18 cellular contexts compared by ENCODE assay signal in genomic region chr3:71045212-71045916, GRCh38.
DNase-seq lines count a peak whose midpoint lies in the region; ATAC-seq, FAIRE-seq and TF ChIP-seq lines count a peak whose summit lies in the region.
"Had no signal": no experiment of that assay in that cellular context is flagged by ENCODE, and none has a peak within 500 bp of the region (broad histone marks: within the 10 kb centered on the region; RNA-seq: fewer than 3 reads in every experiment).

No MANE protein-coding gene starts in this region.

- H3K4me3 ChIP-seq in HepG2 (replicated peaks in 1 of 3; ENCODE audit: insufficient read depth in 1 of 3, low read depth in 2 of 3, low read length in 3 of 3) (no peak overlapping the region), right lobe of liver (no peak overlapping the region), mucosa of rectum (ENCODE audit: low read length in 2 of 2) (no peak overlapping the region), stomach (no peak overlapping the region)
- H3K4me3 ChIP-seq: hepatocyte had no signal

- H3K4me2 ChIP-seq in HepG2 (ENCODE audit: low read depth, low read length) = no peak overlapping the region
- H3K4me2 ChIP-seq: hepatocyte had no signal

- peak overlapping the region; percentile 49 for H3K27ac Mint-ChIP-seq in activated T-helper 2 cell treated with anti-CD3 and anti-CD28 coated beads, Interferon-gamma antibody, Interleukin-2, Interleukin-4, amounts not matched to agents 10 μg/mL and 5 μg/mL and 100 μg/mL, durations not matched to agents 14 hours and 24 hours and 36 hours
- H3K27ac Mint-ChIP-seq: brain, HFFc6 had no signal

- ATAC-seq in HepG2 = no peak
- no peak for ATAC-seq in right lobe of liver
- no peak for ATAC-seq in HG02610 (IDR thresholded peaks at IDR 0.05; ENCODE audit: unreplicated experiment)

- H3K9me3 ChIP-seq in HepG2 (ENCODE audit: low read length) (no peaks in the 10 kb centered on the region), right lobe of liver (no peaks in the 10 kb centered on the region), mucosa of rectum (ENCODE audit: control insufficient read depth in 2 of 2, low read length in 2 of 2) (no peaks in the 10 kb centered on the region), stomach (no peaks in the 10 kb centered on the region)

- peaks cover 23 to 70% of the 10 kb centered on the region in 2 experiments for H3K36me3 ChIP-seq in HepG2 (replicated peaks in 1 of 2; ENCODE audit: control insufficient read depth in 1 of 2, insufficient read depth in 2 of 2, low read length in 2 of 2)
- peaks cover 0 to 46% (median 18%) of the 10 kb centered on the region in 4 donors for H3K36me3 ChIP-seq in right lobe of liver
- H3K36me3 ChIP-seq in mucosa of rectum (ENCODE audit: control insufficient read depth in 2 of 2, insufficient read depth in 2 of 2, low read length in 2 of 2) = peaks cover 49 to 54% of the 10 kb centered on the region in 2 donors
- peaks cover 34 to 75% (median 69%) of the 10 kb centered on the region in 4 donors for H3K36me3 ChIP-seq in stomach

- CTCF ChIA-PET in HepG2 (lab: Yijun Ruan, JAX; ENCODE audit: low intra/inter-chr PET ratio, low total read pairs) = no interaction called here

- H3K27me3 ChIP-seq in HepG2 (ENCODE audit: control insufficient read depth in 1 of 2, insufficient read depth in 2 of 2, low read length in 2 of 2) = no peaks in the 10 kb centered on the region
- no peaks in the 10 kb centered on the region for H3K27me3 ChIP-seq in right lobe of liver
- H3K27me3 ChIP-seq in mucosa of rectum (ENCODE audit: control insufficient read depth in 2 of 2, insufficient read depth in 2 of 2, low read length in 2 of 2) = no peaks in the 10 kb centered on the region
- H3K27me3 ChIP-seq in stomach = no peaks in the 10 kb centered on the region
- H3K27me3 ChIP-seq: hepatocyte had no signal

- POLR2A ChIA-PET in HepG2 (lab: Yijun Ruan, JAX) = no interaction called here

- H3K9me3 Mint-ChIP-seq in activated T-helper 2 cell treated with anti-CD3 and anti-CD28 coated beads, Interferon-gamma antibody, Interleukin-2, Interleukin-4, amounts not matched to agents 10 μg/mL and 5 μg/mL and 100 μg/mL, durations not matched to agents 14 hours and 24 hours and 36 hours = no peaks in the 10 kb centered on the region
- H3K9me3 Mint-ChIP-seq: HFFc6 had no signal

- H3K27ac ChIP-seq in HepG2 (ENCODE audit: extremely low read length, insufficient read depth, low read length) (no peak overlapping the region), right lobe of liver (no peak overlapping the region), mucosa of rectum (ENCODE audit: low read depth in 2 of 2, low read length in 2 of 2) (peak overlapping the region; percentile 41 to 66), stomach (peak overlapping the region in 1 of 5 donors; percentile 6)
- H3K27ac ChIP-seq: hepatocyte had no signal

- H3K27me3 Mint-ChIP-seq in activated T-helper 2 cell treated with anti-CD3 and anti-CD28 coated beads, Interferon-gamma antibody, Interleukin-2, Interleukin-4, amounts not matched to agents 10 μg/mL and 5 μg/mL and 100 μg/mL, durations not matched to agents 14 hours and 24 hours and 36 hours (ENCODE audit: low read depth) = no peaks in the 10 kb centered on the region

- no peak for TF ChIP-seq RAD21 in HepG2 (CRISPR knock-in tag; IDR thresholded peaks at IDR 0.05)

- H2AFZ ChIP-seq in HepG2 (ENCODE audit: low read length) = no peak overlapping the region
- H2AFZ ChIP-seq: hepatocyte had no signal

- FAIRE-seq in HepG2 (lab: Jason Lieb, UNC) = no peak
- FAIRE-seq: GM18507 had no signal

- H3K36me3 Mint-ChIP-seq in activated T-helper 2 cell treated with anti-CD3 and anti-CD28 coated beads, Interferon-gamma antibody, Interleukin-2, Interleukin-4, amounts not matched to agents 10 μg/mL and 5 μg/mL and 100 μg/mL, durations not matched to agents 14 hours and 24 hours and 36 hours (ENCODE audit: low read depth) = peaks cover 92% of the 10 kb centered on the region

- no peak for TF ChIP-seq POLR2A in HepG2 (IDR thresholded peaks at IDR 0.05; ENCODE audit: insufficient read depth in 1 of 2, low read depth in 2 of 2, low read length in 2 of 2)
- TF ChIP-seq POLR2A in right lobe of liver (IDR thresholded peaks at IDR 0.05) = no peak
- no peak for TF ChIP-seq POLR2A in stomach (IDR thresholded peaks at IDR 0.05)

- in situ Hi-C loops in HepG2 (cut with HindIII; ENCODE audit: extremely low pct_ligation_motif_present, low pct_unique_long_range_greater_than_20kb) = no loop called here

- no TSS peak for BruUV-seq in HepG2 (replicated peaks; lab: Mats Ljungman, UMichigan)

- intact Hi-C loops in HepG2 (cut with micrococcal nuclease; ENCODE audit: unreplicated experiment) (no loop called here), right lobe of liver (cut with DNase I) (no loop called here), stomach (cut with DNase I; ENCODE audit: low total_unique reads) (no loop called here)
- intact Hi-C loops in activated T-helper 2 cell treated with anti-CD3 and anti-CD28 coated beads, Interferon-gamma antibody, Interleukin-2, Interleukin-4, amounts not matched to agents 10 μg/mL and 5 μg/mL and 100 μg/mL, durations not matched to agents 14 hours and 24 hours and 36 hours (cut with micrococcal nuclease) = no loop called here

- H3K79me2 ChIP-seq in HepG2 (ENCODE audit: insufficient read depth, low read length) = peaks cover 32% of the 10 kb centered on the region

- TF ChIP-seq EP300 in HepG2 (IDR thresholded peaks at IDR 0.05; ENCODE audit: low read depth in 2 of 2, low read length in 2 of 2) (no peak), HepG2 (CRISPR knock-in tag; IDR thresholded peaks at IDR 0.05; ENCODE audit: borderline replicate concordance) (no peak), stomach (IDR thresholded peaks at IDR 0.05) (no peak)

- TF ChIP-seq CTCF in HepG2 (CRISPR knock-in tag; IDR thresholded peaks at IDR 0.05) (no peak), right lobe of liver (IDR thresholded peaks at IDR 0.05) (no peak), stomach (IDR thresholded peaks at IDR 0.05) (no peak)

- peaks cover 73% of the 10 kb centered on the region for H3K4me1 Mint-ChIP-seq in activated T-helper 2 cell treated with anti-CD3 and anti-CD28 coated beads, Interferon-gamma antibody, Interleukin-2, Interleukin-4, amounts not matched to agents 10 μg/mL and 5 μg/mL and 100 μg/mL, durations not matched to agents 14 hours and 24 hours and 36 hours (ENCODE audit: low read depth)

- H3K9ac ChIP-seq in HepG2 (ENCODE audit: insufficient read depth, low read depth, low read length) (no peak overlapping the region), mucosa of rectum (ENCODE audit: low read depth in 1 of 2, low read length in 2 of 2) (no peak overlapping the region)

- DNase-seq in HepG2 (ENCODE audit: low spot score) (no peak), right lobe of liver (no peak), NCI-H1436 treated with DMSO at 0.1 percent for 48 hours (lab: John Stamatoyannopoulos, UW) (no peak), stomach (no peak), hippocampal formation (lab: John Stamatoyannopoulos, UW) (no peak)
- no peak for DNase-seq in activated T-helper 2 cell treated with anti-CD3 and anti-CD28 coated beads, Interferon-gamma antibody, Interleukin-2, Interleukin-4, amounts not matched to agents 10 μg/mL and 5 μg/mL and 100 μg/mL, durations not matched to agents 14 hours and 24 hours and 36 hours (ENCODE audit: low spot score)
- DNase-seq: AML-193; DMS53; HFFc6; NCI-H1048; NCI-H2227 treated with DMSO at 0.1 percent for 48 hours; NK-92 treated with Interleukin-12 subunit alpha and Interleukin-12 subunit beta, amount 100 ng/mL, for 24 hours; substantia nigra had no signal

- peaks cover 30% of the 10 kb centered on the region for H3K4me1 ChIP-seq in HepG2 (ENCODE audit: insufficient read depth, low read length)
- H3K4me1 ChIP-seq in right lobe of liver = peaks cover 0 to 13% (median 0%) of the 10 kb centered on the region in 4 donors
- peaks cover 49 to 52% of the 10 kb centered on the region in 2 donors for H3K4me1 ChIP-seq in mucosa of rectum (ENCODE audit: control insufficient read depth in 2 of 2, insufficient read depth in 2 of 2, low read length in 2 of 2)
- peaks cover 35 to 80% (median 57%) of the 10 kb centered on the region in 4 donors for H3K4me1 ChIP-seq in stomach

- no peaks in the 10 kb centered on the region for H4K20me1 ChIP-seq in HepG2 (ENCODE audit: insufficient read depth, low read length)

- WGBS in HepG2 (ENCODE audit: low lambda C conversion rate) = 99% methylated on average over 5 of the region's 5 CpGs
- 91% methylated on average over 5 of the region's 5 CpGs for WGBS in right lobe of liver (ENCODE audit: insufficient coverage, low coverage, low lambda C conversion rate, missing lambda C conversion rate)
- WGBS in stomach, 5 donors = 90 to 95% (median 93%) methylated on average over 5 of the region's 5 CpGs

- no peak overlapping the region for H3K4me3 Mint-ChIP-seq in activated T-helper 2 cell treated with anti-CD3 and anti-CD28 coated beads, Interferon-gamma antibody, Interleukin-2, Interleukin-4, amounts not matched to agents 10 μg/mL and 5 μg/mL and 100 μg/mL, durations not matched to agents 14 hours and 24 hours and 36 hours (ENCODE audit: low read depth)
- H3K4me3 Mint-ChIP-seq: brain, HFFc6 had no signal

TF ChIP-seq in HepG2, 621 proteins besides CTCF, POLR2A, EP300 and RAD21:
- TF ChIP-seq ZNF784 (CRISPR knock-in tag; IDR thresholded peaks at IDR 0.05; ENCODE audit: borderline replicate concordance) (no peak), RBM22 (optimal IDR thresholded peaks at IDR 0.05; ENCODE audit: low read length) (peak; percentile 14)

Comparison
In these comparisons a context has a peak if more than half of its experiments do, and no peak if none do; other contexts are left out.
1. H3K27ac ChIP-seq: peak in mucosa of rectum (2 of 2); none in HepG2 (single experiment) and right lobe of liver (0 of 3).